ENCODE assay signal across 13 cellular contexts in the genomic region with DNA sequence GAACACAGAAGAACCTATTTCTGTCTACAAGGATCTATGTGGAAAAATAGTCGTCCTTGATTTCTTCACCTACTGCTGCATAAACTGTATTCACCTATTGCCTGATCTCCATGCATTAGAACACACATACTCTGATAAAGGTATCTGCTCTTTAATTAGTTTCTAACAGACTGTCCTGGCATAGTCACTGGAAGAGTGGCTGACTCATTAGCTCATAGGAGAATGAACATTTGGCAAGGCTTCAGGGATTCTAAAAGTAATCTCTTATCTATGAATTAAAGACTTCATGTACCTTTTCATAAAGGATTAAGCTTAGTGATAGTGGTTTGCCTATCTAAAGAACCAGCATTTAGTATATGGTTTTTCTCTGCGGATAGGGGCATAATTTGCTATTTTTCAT. TPM values are rescaled to one million over a fixed set of nuclear protein-coding genes. Genes with fewer than 3 reads are reported as not detected.
DNase-seq lines count a peak whose midpoint lies in the region; ATAC-seq, FAIRE-seq and TF ChIP-seq lines count a peak whose summit lies in the region.
"Had no signal": no experiment of that assay in that cellular context is flagged by ENCODE, and none has a peak within 500 bp of the region (broad histone marks: within the 10 kb centered on the region; RNA-seq: fewer than 3 reads in every experiment).

No MANE protein-coding gene starts in this region.

- CTCF ChIA-PET in endothelial cell of umbilical vein (lab: Charles Lee): interaction anchor here (0.9 to 1.8 kb wide), 6 partner anchors 16 to 244 kb away, joined by 3 to 5 read pairs (median 3); partner anchors contain the start of gene CASP7

- no peak overlapping the region for H2AFZ ChIP-seq in endothelial cell of umbilical vein (ENCODE audit: low read depth, low read length)

- POLR2A ChIA-PET in endothelial cell of umbilical vein (lab: Charles Lee): no interaction called here

- no TSS peak for BruUV-seq in endothelial cell of umbilical vein (replicated peaks; lab: Mats Ljungman, UMichigan)

- H3K9me3 ChIP-seq in SK-N-MC (ENCODE audit: low read depth, low read length) (no peaks in the 10 kb centered on the region), endothelial cell of umbilical vein (replicated peaks; ENCODE audit: control insufficient read depth, insufficient read depth, low read length) (no peaks in the 10 kb centered on the region)

- dilution Hi-C loops in endothelial cell of umbilical vein (cut with MboI; ENCODE audit: extremely low pct_ligation_motif_present, low sequenced_read_pairs): no loop called here

- DNase-seq in HFFc6 (peak; percentile 45), SK-N-MC (ENCODE audit: low read depth, low spot score) (no peak), endothelial cell of umbilical vein (ENCODE audit: low read depth, low spot score) (peak; percentile 33), neural crest cell (ENCODE audit: low read depth, low spot score) (no peak), head of caudate nucleus (no peak), NCI-H345 treated with DMSO at 0.1 percent for 48 hours (lab: John Stamatoyannopoulos, UW; ENCODE audit: unreplicated experiment) (no peak)
- DNase-seq in stimulated activated effector memory CD8-positive, alpha-beta T cell treated with anti-CD3 and anti-CD28 coated beads, Interleukin-12 subunit alpha, Interleukin-12 subunit beta, amount 100 ng/mL, for 72 hours (ENCODE audit: low spot score in 2 of 2): no peak
- DNase-seq: activated CD4-positive, alpha-beta T cell treated with anti-CD3 and anti-CD28 coated beads for 4 hours; activated T-cell treated with anti-CD3 and anti-CD28 coated beads, Interleukin-2, amount 50 U/mL, for 4 hours; CD8-positive, alpha-beta T cell; effector memory CD4-positive, alpha-beta T cell; GF-D8 had no signal

- H3K27me3 ChIP-seq in endothelial cell of umbilical vein (ENCODE audit: control insufficient read depth in 2 of 2, insufficient read depth in 2 of 2, low read length in 2 of 2): no peaks in the 10 kb centered on the region

- no peak overlapping the region for H3K9ac ChIP-seq in SK-N-MC (ENCODE audit: insufficient read length)
- H3K9ac ChIP-seq in endothelial cell of umbilical vein (replicated peaks; ENCODE audit: extremely low read depth, insufficient read depth, low read length): no peak overlapping the region

- no peak for FAIRE-seq in endothelial cell of umbilical vein (lab: Jason Lieb, UNC)

- peaks cover 29% of the 10 kb centered on the region for H3K36me3 Mint-ChIP-seq in HFFc6 (ENCODE audit: low read depth)
- H3K36me3 Mint-ChIP-seq in neural crest cell (ENCODE audit: low read depth): peaks cover 34% of the 10 kb centered on the region
- peaks cover 59% of the 10 kb centered on the region for H3K36me3 Mint-ChIP-seq in stimulated activated effector memory CD8-positive, alpha-beta T cell treated with anti-CD3 and anti-CD28 coated beads, Interleukin-12 subunit alpha, Interleukin-12 subunit beta, amount 100 ng/mL, for 72 hours

- H3K36me3 ChIP-seq in SK-N-MC (ENCODE audit: insufficient read depth, low read length) (peaks cover 42% of the 10 kb centered on the region), endothelial cell of umbilical vein (ENCODE audit: control insufficient read depth in 2 of 2, extremely low read depth in 1 of 2, insufficient read depth in 2 of 2, low read length in 2 of 2) (peaks cover 3 to 14% of the 10 kb centered on the region in 2 experiments)

- H3K4me1 ChIP-seq in endothelial cell of umbilical vein (ENCODE audit: control insufficient read depth, extremely low read depth, insufficient read depth, low read length): peaks cover 36% of the 10 kb centered on the region

- peaks cover 41% of the 10 kb centered on the region for H3K79me2 ChIP-seq in endothelial cell of umbilical vein (ENCODE audit: control insufficient read depth, insufficient read depth, low read length)

- H3K27ac Mint-ChIP-seq in HFFc6 (peak overlapping the region; percentile 44; the same call in 1 of the 2 replicates), neural crest cell (ENCODE audit: unreplicated experiment) (no peak overlapping the region)
- H3K27ac Mint-ChIP-seq in stimulated activated effector memory CD8-positive, alpha-beta T cell treated with anti-CD3 and anti-CD28 coated beads, Interleukin-12 subunit alpha, Interleukin-12 subunit beta, amount 100 ng/mL, for 72 hours: no peak overlapping the region
- H3K27ac Mint-ChIP-seq: CD8-positive, alpha-beta T cell had no signal

- no peak for ATAC-seq in stimulated activated effector memory CD8-positive, alpha-beta T cell treated with anti-CD3 and anti-CD28 coated beads, Interleukin-12 subunit alpha, Interleukin-12 subunit beta, amount 100 ng/mL, for 72 hours
- ATAC-seq: activated T-cell treated with anti-CD3 and anti-CD28 coated beads, Interleukin-2, amount 50 U/mL, for 4 hours; CD8-positive, alpha-beta T cell; HCT116 had no signal

- no peak overlapping the region for H3K4me2 ChIP-seq in endothelial cell of umbilical vein (ENCODE audit: insufficient read depth, low read length)

- H3K4me3 Mint-ChIP-seq in HFFc6: no peak overlapping the region; the same call in 1 of the 2 replicates
- peak overlapping the region; percentile 20 for H3K4me3 Mint-ChIP-seq in neural crest cell
- H3K4me3 Mint-ChIP-seq in stimulated activated effector memory CD8-positive, alpha-beta T cell treated with anti-CD3 and anti-CD28 coated beads, Interleukin-12 subunit alpha, Interleukin-12 subunit beta, amount 100 ng/mL, for 72 hours: no peak overlapping the region
- H3K4me3 Mint-ChIP-seq: activated T-cell treated with anti-CD3 and anti-CD28 coated beads, Interleukin-2, amount 50 U/mL, for 4 hours; CD8-positive, alpha-beta T cell had no signal

- peaks cover 4% of the 10 kb centered on the region; the same call in 1 of the 2 replicates for H3K27me3 Mint-ChIP-seq in HFFc6 (ENCODE audit: insufficient read depth)
- H3K27me3 Mint-ChIP-seq in neural crest cell (ENCODE audit: low read depth): no peaks in the 10 kb centered on the region

- no peak for TF ChIP-seq CTCF in HFFc6 (IDR thresholded peaks at IDR 0.05)
- TF ChIP-seq CTCF in endothelial cell of umbilical vein (IDR thresholded peaks at IDR 0.05; ENCODE audit: extremely low read depth in 1 of 2, insufficient read depth in 1 of 2, low read depth in 1 of 2, low read length in 2 of 2): no peak
- TF ChIP-seq CTCF in neural crest cell (conservative IDR thresholded peaks at IDR 0.05): no peak

- peak overlapping the region; percentile 36; the same call in 1 of the 2 replicates for H3K27ac ChIP-seq in SK-N-MC
- no peak overlapping the region for H3K27ac ChIP-seq in endothelial cell of umbilical vein (ENCODE audit: insufficient read depth, low read depth, low read length)

- no peak overlapping the region; the same call in 1 of the 2 replicates for H3K4me3 ChIP-seq in SK-N-MC
- no peak overlapping the region for H3K4me3 ChIP-seq in endothelial cell of umbilical vein (replicated peaks in 1 of 3; ENCODE audit: insufficient read depth in 1 of 3, low read depth in 1 of 3, low read length in 3 of 3)

- no peaks in the 10 kb centered on the region for H4K20me1 ChIP-seq in endothelial cell of umbilical vein (replicated peaks; ENCODE audit: control insufficient read depth, extremely low read depth, insufficient read depth, low read length)

- intact Hi-C loops in endothelial cell of umbilical vein (cut with micrococcal nuclease) (no loop called here), head of caudate nucleus (cut with DNase I) (no loop called here)

- H3K9me1 ChIP-seq in endothelial cell of umbilical vein (replicated peaks; ENCODE audit: control insufficient read depth, extremely low read depth, insufficient read depth, low read length): no peaks in the 10 kb centered on the region

- H3K4me1 Mint-ChIP-seq in HFFc6 (ENCODE audit: low read depth) (peaks cover 45% of the 10 kb centered on the region), neural crest cell (peaks cover 42% of the 10 kb centered on the region)
- peaks cover 25% of the 10 kb centered on the region for H3K4me1 Mint-ChIP-seq in stimulated activated effector memory CD8-positive, alpha-beta T cell treated with anti-CD3 and anti-CD28 coated beads, Interleukin-12 subunit alpha, Interleukin-12 subunit beta, amount 100 ng/mL, for 72 hours

- TF ChIP-seq POLR2A in endothelial cell of umbilical vein (IDR thresholded peaks at IDR 0.05; ENCODE audit: low read depth, low read length): no peak

- no peaks in the 10 kb centered on the region for H3K9me3 Mint-ChIP-seq in HFFc6
- H3K9me3 Mint-ChIP-seq in neural crest cell: no peaks in the 10 kb centered on the region
- no peaks in the 10 kb centered on the region for H3K9me3 Mint-ChIP-seq in stimulated activated effector memory CD8-positive, alpha-beta T cell treated with anti-CD3 and anti-CD28 coated beads, Interleukin-12 subunit alpha, Interleukin-12 subunit beta, amount 100 ng/mL, for 72 hours

TF ChIP-seq in endothelial cell of umbilical vein, 7 proteins besides CTCF, POLR2A, EP300 and RAD21 (continues in another document):
- TF ChIP-seq POLR2AphosphoS5 (IDR thresholded peaks at IDR 0.05; ENCODE audit: insufficient read depth, low read depth, low read length): no peak

RNA-seq across cellular contexts. Expression of gene NHLRC2, which starts 4.1 kb away (rescaled TPM):
- 10 to 100 TPM; 24.0 to 27.4 (median 25.9) TPM for total RNA-seq in HFFc6 (2021; fragmentation: NEBNext Ultra II Directional; extraction: Animal tissue kit (Norgen Biotek cat#: 25700))
- total RNA-seq in endothelial cell of umbilical vein (28.2 and 34.5 TPM in 2 replicates), neural crest cell (55.0 and 58.7 TPM in 2 replicates)
- polyA plus RNA-seq in endothelial cell of umbilical vein: 4.3 and 5.2 TPM in 2 replicates
- 4.2 and 4.6 TPM in 2 replicates for polyA plus RNA-seq in endothelial cell of umbilical vein (2011; cell fraction: cytosol; rRNA removed)
- 11.4 and 13.7 TPM in 2 replicates for polyA plus RNA-seq in endothelial cell of umbilical vein (2011; cell fraction: nucleus; rRNA removed)
- polyA plus RNA-seq in endothelial cell of umbilical vein (2012): 6.0 and 6.5 TPM in 2 replicates
- 25.8 and 40.7 TPM in 2 replicates for polyA minus RNA-seq in endothelial cell of umbilical vein
- polyA minus RNA-seq in endothelial cell of umbilical vein (2011; cell fraction: cytosol; rRNA and poly(A)+ RNA removed): 14.7 TPM
- 40.8 and 52.8 TPM in 2 replicates for polyA minus RNA-seq in endothelial cell of umbilical vein (2011; cell fraction: nucleus; rRNA and poly(A)+ RNA removed)

RNA-seq across cellular contexts. Expression of gene DCLRE1A, which starts 4.7 kb away (rescaled TPM):
- 1 to 10 TPM; 4.9 to 6.1 (median 5.4) TPM for total RNA-seq in HFFc6 (2021; fragmentation: NEBNext Ultra II Directional; extraction: Animal tissue kit (Norgen Biotek cat#: 25700))
- 5.4 and 6.7 TPM in 2 replicates for total RNA-seq in endothelial cell of umbilical vein
- polyA plus RNA-seq in endothelial cell of umbilical vein: 2.9 and 3.6 TPM in 2 replicates
- 3.9 and 4.4 TPM in 2 replicates for polyA plus RNA-seq in endothelial cell of umbilical vein (2011; cell fraction: cytosol; rRNA removed)
- 3.6 and 4.6 TPM in 2 replicates for polyA plus RNA-seq in endothelial cell of umbilical vein (2011; cell fraction: nucleus; rRNA removed)
- polyA plus RNA-seq in endothelial cell of umbilical vein (2012): 4.1 and 6.9 TPM in 2 replicates
- 7.2 and 8.7 TPM in 2 replicates for polyA minus RNA-seq in endothelial cell of umbilical vein
- 9.4 TPM for polyA minus RNA-seq in endothelial cell of umbilical vein (2011; cell fraction: cytosol; rRNA and poly(A)+ RNA removed)
- polyA minus RNA-seq in endothelial cell of umbilical vein (2011; cell fraction: nucleus; rRNA and poly(A)+ RNA removed): 3.1 and 4.7 TPM in 2 replicates
- total RNA-seq in neural crest cell: 19.2 and 19.4 TPM in 2 replicates

Comparison
In these comparisons a context has a peak if more than half of its experiments do, and no peak if none do; other contexts are left out.
1. DNase-seq: peak in HFFc6 (single experiment) and endothelial cell of umbilical vein (single experiment); none in SK-N-MC (single experiment), neural crest cell (single experiment), stimulated activated effector memory CD8-positive, alpha-beta T cell treated with anti-CD3 and anti-CD28 coated beads, Interleukin-12 subunit alpha, Interleukin-12 subunit beta, amount 100 ng/mL, for 72 hours (0 of 2), head of caudate nucleus (0 of 42) and NCI-H345 treated with DMSO at 0.1 percent for 48 hours (single experiment).